Comparison of ENCODE assay signal across 1 cellular context in the genomic region with DNA sequence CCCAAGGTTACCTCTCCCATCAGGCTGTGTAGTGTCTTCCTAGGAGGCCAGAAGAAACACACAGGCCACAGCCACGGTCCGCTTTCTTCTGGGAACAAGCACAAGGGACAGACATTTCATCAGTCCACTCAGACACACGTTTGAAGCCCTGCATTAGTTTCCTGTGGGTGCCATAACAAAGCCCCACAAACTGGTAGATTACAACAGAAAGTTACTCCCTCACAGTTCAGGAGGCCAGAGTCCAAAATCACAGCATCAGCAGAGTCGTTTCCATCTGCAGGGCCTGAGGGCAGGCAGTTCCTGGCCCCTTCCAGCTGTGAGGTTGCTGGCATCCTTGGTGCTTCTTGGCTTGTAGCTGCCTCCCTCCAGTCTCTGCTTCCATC.
TF ChIP-seq lines count a peak whose summit lies in the region.

No MANE protein-coding gene starts in this region.

TF ChIP-seq in GM12878, 131 proteins besides CTCF, POLR2A, EP300 and RAD21:
- no peak for TF ChIP-seq FOXM1 (IDR thresholded peaks at IDR 0.05; ENCODE audit: low read depth, low read length)
- TF ChIP-seq, protein P1, sequence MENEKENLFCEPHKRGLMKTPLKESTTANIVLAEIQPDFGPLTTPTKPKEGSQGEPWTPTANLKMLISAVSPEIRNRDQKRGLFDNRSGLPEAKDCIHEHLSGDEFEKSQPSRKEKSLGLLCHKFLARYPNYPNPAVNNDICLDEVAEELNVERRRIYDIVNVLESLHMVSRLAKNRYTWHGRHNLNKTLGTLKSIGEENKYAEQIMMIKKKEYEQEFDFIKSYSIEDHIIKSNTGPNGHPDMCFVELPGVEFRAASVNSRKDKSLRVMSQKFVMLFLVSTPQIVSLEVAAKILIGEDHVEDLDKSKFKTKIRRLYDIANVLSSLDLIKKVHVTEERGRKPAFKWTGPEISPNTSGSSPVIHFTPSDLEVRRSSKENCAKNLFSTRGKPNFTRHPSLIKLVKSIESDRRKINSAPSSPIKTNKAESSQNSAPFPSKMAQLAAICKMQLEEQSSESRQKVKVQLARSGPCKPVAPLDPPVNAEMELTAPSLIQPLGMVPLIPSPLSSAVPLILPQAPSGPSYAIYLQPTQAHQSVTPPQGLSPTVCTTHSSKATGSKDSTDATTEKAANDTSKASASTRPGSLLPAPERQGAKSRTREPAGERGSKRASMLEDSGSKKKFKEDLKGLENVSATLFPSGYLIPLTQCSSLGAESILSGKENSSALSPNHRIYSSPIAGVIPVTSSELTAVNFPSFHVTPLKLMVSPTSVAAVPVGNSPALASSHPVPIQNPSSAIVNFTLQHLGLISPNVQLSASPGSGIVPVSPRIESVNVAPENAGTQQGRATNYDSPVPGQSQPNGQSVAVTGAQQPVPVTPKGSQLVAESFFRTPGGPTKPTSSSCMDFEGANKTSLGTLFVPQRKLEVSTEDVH (IDR thresholded peaks at IDR 0.05; ENCODE audit: low read depth, partially characterized antibody), result no peak
- TF ChIP-seq SMC3 (IDR thresholded peaks at IDR 0.05; ENCODE audit: borderline replicate concordance, low read length), result no peak
- no peak for TF ChIP-seq MYC (IDR thresholded peaks at IDR 0.05; ENCODE audit: insufficient read depth, insufficient read length, insufficient replicate concordance, low read length, severe bottlenecking)
- TF ChIP-seq, protein P2, sequence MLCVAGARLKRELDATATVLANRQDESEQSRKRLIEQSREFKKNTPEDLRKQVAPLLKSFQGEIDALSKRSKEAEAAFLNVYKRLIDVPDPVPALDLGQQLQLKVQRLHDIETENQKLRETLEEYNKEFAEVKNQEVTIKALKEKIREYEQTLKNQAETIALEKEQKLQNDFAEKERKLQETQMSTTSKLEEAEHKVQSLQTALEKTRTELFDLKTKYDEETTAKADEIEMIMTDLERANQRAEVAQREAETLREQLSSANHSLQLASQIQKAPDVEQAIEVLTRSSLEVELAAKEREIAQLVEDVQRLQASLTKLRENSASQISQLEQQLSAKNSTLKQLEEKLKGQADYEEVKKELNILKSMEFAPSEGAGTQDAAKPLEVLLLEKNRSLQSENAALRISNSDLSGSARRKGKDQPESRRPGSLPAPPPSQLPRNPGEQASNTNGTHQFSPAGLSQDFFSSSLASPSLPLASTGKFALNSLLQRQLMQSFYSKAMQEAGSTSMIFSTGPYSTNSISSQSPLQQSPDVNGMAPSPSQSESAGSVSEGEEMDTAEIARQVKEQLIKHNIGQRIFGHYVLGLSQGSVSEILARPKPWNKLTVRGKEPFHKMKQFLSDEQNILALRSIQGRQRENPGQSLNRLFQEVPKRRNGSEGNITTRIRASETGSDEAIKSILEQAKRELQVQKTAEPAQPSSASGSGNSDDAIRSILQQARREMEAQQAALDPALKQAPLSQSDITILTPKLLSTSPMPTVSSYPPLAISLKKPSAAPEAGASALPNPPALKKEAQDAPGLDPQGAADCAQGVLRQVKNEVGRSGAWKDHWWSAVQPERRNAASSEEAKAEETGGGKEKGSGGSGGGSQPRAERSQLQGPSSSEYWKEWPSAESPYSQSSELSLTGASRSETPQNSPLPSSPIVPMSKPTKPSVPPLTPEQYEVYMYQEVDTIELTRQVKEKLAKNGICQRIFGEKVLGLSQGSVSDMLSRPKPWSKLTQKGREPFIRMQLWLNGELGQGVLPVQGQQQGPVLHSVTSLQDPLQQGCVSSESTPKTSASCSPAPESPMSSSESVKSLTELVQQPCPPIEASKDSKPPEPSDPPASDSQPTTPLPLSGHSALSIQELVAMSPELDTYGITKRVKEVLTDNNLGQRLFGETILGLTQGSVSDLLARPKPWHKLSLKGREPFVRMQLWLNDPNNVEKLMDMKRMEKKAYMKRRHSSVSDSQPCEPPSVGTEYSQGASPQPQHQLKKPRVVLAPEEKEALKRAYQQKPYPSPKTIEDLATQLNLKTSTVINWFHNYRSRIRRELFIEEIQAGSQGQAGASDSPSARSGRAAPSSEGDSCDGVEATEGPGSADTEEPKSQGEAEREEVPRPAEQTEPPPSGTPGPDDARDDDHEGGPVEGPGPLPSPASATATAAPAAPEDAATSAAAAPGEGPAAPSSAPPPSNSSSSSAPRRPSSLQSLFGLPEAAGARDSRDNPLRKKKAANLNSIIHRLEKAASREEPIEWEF (IDR thresholded peaks at IDR 0.05; ENCODE audit: insufficient replicate concordance, low read depth, low read length), result peak; percentile 6
- 0 out of 2 replicates have a peak, but pooled peaks have one; percentile 2 for TF ChIP-seq DPF2 (IDR thresholded peaks at IDR 0.05)
- TF ChIP-seq, protein P3, sequence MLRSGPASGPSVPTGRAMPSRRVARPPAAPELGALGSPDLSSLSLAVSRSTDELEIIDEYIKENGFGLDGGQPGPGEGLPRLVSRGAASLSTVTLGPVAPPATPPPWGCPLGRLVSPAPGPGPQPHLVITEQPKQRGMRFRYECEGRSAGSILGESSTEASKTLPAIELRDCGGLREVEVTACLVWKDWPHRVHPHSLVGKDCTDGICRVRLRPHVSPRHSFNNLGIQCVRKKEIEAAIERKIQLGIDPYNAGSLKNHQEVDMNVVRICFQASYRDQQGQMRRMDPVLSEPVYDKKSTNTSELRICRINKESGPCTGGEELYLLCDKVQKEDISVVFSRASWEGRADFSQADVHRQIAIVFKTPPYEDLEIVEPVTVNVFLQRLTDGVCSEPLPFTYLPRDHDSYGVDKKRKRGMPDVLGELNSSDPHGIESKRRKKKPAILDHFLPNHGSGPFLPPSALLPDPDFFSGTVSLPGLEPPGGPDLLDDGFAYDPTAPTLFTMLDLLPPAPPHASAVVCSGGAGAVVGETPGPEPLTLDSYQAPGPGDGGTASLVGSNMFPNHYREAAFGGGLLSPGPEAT (IDR thresholded peaks at IDR 0.05; ENCODE audit: low read depth), result 0 out of 2 replicates have a peak, but pooled peaks have one; percentile 39
- 0 out of 2 replicates have a peak, but pooled peaks have one; percentile 27 for TF ChIP-seq HDGF (IDR thresholded peaks at IDR 0.05)
- TF ChIP-seq ATF7 (IDR thresholded peaks at IDR 0.05; ENCODE audit: low read depth), result 0 out of 2 replicates have a peak, but pooled peaks have one; percentile 6
